Comparison of ENCODE assay signal across 12 cellular contexts in genomic region chr10:11440250-11441150, GRCh38.
A peak's percentile ranks its signal among the peaks of the same experiment; 100 is the strongest.
DNase-seq lines count a peak whose midpoint lies in the region; ATAC-seq, FAIRE-seq and TF ChIP-seq lines count a peak whose summit lies in the region.
"Had no signal": no experiment of that assay in that cellular context is flagged by ENCODE, and none has a peak within 500 bp of the region (broad histone marks: within the 10 kb centered on the region; RNA-seq: fewer than 3 reads in every experiment).

No MANE protein-coding gene starts in this region.

- peak; percentile 86 for ATAC-seq in activated CD4-positive, alpha-beta T cell treated with anti-CD3 and anti-CD28 coated beads for 36 hours
- peak; percentile 50 for ATAC-seq in HG02938 (IDR thresholded peaks at IDR 0.05; ENCODE audit: unreplicated experiment)
- ATAC-seq: left colon had no signal

- TF ChIP-seq CTCF in HFFc6 (IDR thresholded peaks at IDR 0.05), result no peak

- DNase-seq in activated CD4-positive, alpha-beta T cell treated with anti-CD3 and anti-CD28 coated beads for 36 hours, result peak; percentile 75
- DNase-seq in activated CD4-positive, alpha-beta T cell treated with anti-CD3 and anti-CD28 coated beads for 1 hour, result no peak
- DNase-seq in activated T-helper 1 cell treated with anti-CD3 and anti-CD28 coated beads, Interleukin-12 subunit alpha, Interleukin-12 subunit beta, Interleukin-2, Interleukin-4 antibody, amounts not matched to agents 30 ng/mL and 10 ng/mL and 1 ng/mL, durations not matched to agents 14 hours and 24 hours and 36 hours (ENCODE audit: low spot score), result no peak
- DNase-seq in stimulated activated CD8-positive, alpha-beta memory T cell treated with anti-CD3 and anti-CD28 coated beads, Interleukin-2, amount 100 ng/mL, for 48 hours (ENCODE audit: low read depth in 2 of 2), result peak; percentile 10 to 30
- no peak for DNase-seq in AML-193 (lab: John Stamatoyannopoulos, UW)
- DNase-seq in HFFc6, result no peak
- DNase-seq in urothelium cell line (ENCODE audit: low spot score), result no peak
- DNase-seq: erythroblast, left colon, NCI-H187, thyroid gland had no signal

- peak overlapping the region; percentile 66 for H3K4me3 Mint-ChIP-seq in activated CD4-positive, alpha-beta T cell treated with anti-CD3 and anti-CD28 coated beads for 36 hours
- no peak overlapping the region for H3K4me3 Mint-ChIP-seq in activated T-helper 1 cell treated with anti-CD3 and anti-CD28 coated beads, Interleukin-12 subunit alpha, Interleukin-12 subunit beta, Interleukin-2, Interleukin-4 antibody, amounts not matched to agents 30 ng/mL and 10 ng/mL and 1 ng/mL, durations not matched to agents 14 hours and 24 hours and 36 hours
- H3K4me3 Mint-ChIP-seq in HFFc6, result no peak overlapping the region

- no peaks in the 10 kb centered on the region for H3K9me3 Mint-ChIP-seq in activated CD4-positive, alpha-beta T cell treated with anti-CD3 and anti-CD28 coated beads for 36 hours (ENCODE audit: low read depth)
- no peaks in the 10 kb centered on the region for H3K9me3 Mint-ChIP-seq in activated T-helper 1 cell treated with anti-CD3 and anti-CD28 coated beads, Interleukin-12 subunit alpha, Interleukin-12 subunit beta, Interleukin-2, Interleukin-4 antibody, amounts not matched to agents 30 ng/mL and 10 ng/mL and 1 ng/mL, durations not matched to agents 14 hours and 24 hours and 36 hours
- no peaks in the 10 kb centered on the region; the same call in 1 of the 2 replicates for H3K9me3 Mint-ChIP-seq in HFFc6

- peak overlapping the region; percentile 95 for H3K27ac Mint-ChIP-seq in activated CD4-positive, alpha-beta T cell treated with anti-CD3 and anti-CD28 coated beads for 36 hours
- peak overlapping the region; percentile 50 for H3K27ac Mint-ChIP-seq in activated T-helper 1 cell treated with anti-CD3 and anti-CD28 coated beads, Interleukin-12 subunit alpha, Interleukin-12 subunit beta, Interleukin-2, Interleukin-4 antibody, amounts not matched to agents 30 ng/mL and 10 ng/mL and 1 ng/mL, durations not matched to agents 14 hours and 24 hours and 36 hours
- no peak overlapping the region for H3K27ac Mint-ChIP-seq in HFFc6

- H3K36me3 Mint-ChIP-seq in activated CD4-positive, alpha-beta T cell treated with anti-CD3 and anti-CD28 coated beads for 36 hours (ENCODE audit: low read depth), result no peaks in the 10 kb centered on the region
- no peaks in the 10 kb centered on the region for H3K36me3 Mint-ChIP-seq in activated T-helper 1 cell treated with anti-CD3 and anti-CD28 coated beads, Interleukin-12 subunit alpha, Interleukin-12 subunit beta, Interleukin-2, Interleukin-4 antibody, amounts not matched to agents 30 ng/mL and 10 ng/mL and 1 ng/mL, durations not matched to agents 14 hours and 24 hours and 36 hours (ENCODE audit: low read depth)
- no peaks in the 10 kb centered on the region for H3K36me3 Mint-ChIP-seq in HFFc6 (ENCODE audit: low read depth)

- H3K27me3 Mint-ChIP-seq in activated CD4-positive, alpha-beta T cell treated with anti-CD3 and anti-CD28 coated beads for 36 hours, result no peaks in the 10 kb centered on the region
- peaks cover 2% of the 10 kb centered on the region for H3K27me3 Mint-ChIP-seq in activated T-helper 1 cell treated with anti-CD3 and anti-CD28 coated beads, Interleukin-12 subunit alpha, Interleukin-12 subunit beta, Interleukin-2, Interleukin-4 antibody, amounts not matched to agents 30 ng/mL and 10 ng/mL and 1 ng/mL, durations not matched to agents 14 hours and 24 hours and 36 hours (ENCODE audit: insufficient read depth)
- H3K27me3 Mint-ChIP-seq in HFFc6 (ENCODE audit: insufficient read depth), result peaks cover 25% of the 10 kb centered on the region

- intact Hi-C loops in activated CD4-positive, alpha-beta T cell treated with anti-CD3 and anti-CD28 coated beads for 36 hours (cut with DNase I, micrococcal nuclease), result loop anchor here (2.0 to 5.0 kb wide), 3 partner anchors 40 to 204 kb away; no protein-coding TSS in a partner anchor
- intact Hi-C loops in activated T-helper 1 cell treated with anti-CD3 and anti-CD28 coated beads, Interleukin-12 subunit alpha, Interleukin-12 subunit beta, Interleukin-2, Interleukin-4 antibody, amounts not matched to agents 30 ng/mL and 10 ng/mL and 1 ng/mL, durations not matched to agents 14 hours and 24 hours and 36 hours (cut with micrococcal nuclease), result no loop called here

- POLR2A ChIA-PET in activated CD4-positive, alpha-beta T cell treated with anti-CD3 and anti-CD28 coated beads for 36 hours (lab: Charles Lee), result no interaction called here

- CTCF ChIA-PET in activated CD4-positive, alpha-beta T cell treated with anti-CD3 and anti-CD28 coated beads for 36 hours (lab: Charles Lee), result interaction anchor here (0.5 kb wide), 1 partner anchor 8 kb away, joined by 3 read pairs; no protein-coding TSS in a partner anchor

- peaks cover 40% of the 10 kb centered on the region for H3K4me1 Mint-ChIP-seq in activated CD4-positive, alpha-beta T cell treated with anti-CD3 and anti-CD28 coated beads for 36 hours
- H3K4me1 Mint-ChIP-seq in activated T-helper 1 cell treated with anti-CD3 and anti-CD28 coated beads, Interleukin-12 subunit alpha, Interleukin-12 subunit beta, Interleukin-2, Interleukin-4 antibody, amounts not matched to agents 30 ng/mL and 10 ng/mL and 1 ng/mL, durations not matched to agents 14 hours and 24 hours and 36 hours (ENCODE audit: low read depth), result peaks cover 12% of the 10 kb centered on the region
- H3K4me1 Mint-ChIP-seq in HFFc6 (ENCODE audit: low read depth), result no peaks in the 10 kb centered on the region

- FAIRE-seq in urothelium cell line (lab: Jason Lieb, UNC), result no peak

Comparison
In these comparisons a context has a peak if more than half of its experiments do, and no peak if none do; other contexts are left out.
1. DNase-seq: peak in activated CD4-positive, alpha-beta T cell treated with anti-CD3 and anti-CD28 coated beads for 36 hours (single experiment) and stimulated activated CD8-positive, alpha-beta memory T cell treated with anti-CD3 and anti-CD28 coated beads, Interleukin-2, amount 100 ng/mL, for 48 hours (2 of 2); none in activated CD4-positive, alpha-beta T cell treated with anti-CD3 and anti-CD28 coated beads for 1 hour (single experiment), activated T-helper 1 cell treated with anti-CD3 and anti-CD28 coated beads, Interleukin-12 subunit alpha, Interleukin-12 subunit beta, Interleukin-2, Interleukin-4 antibody, amounts not matched to agents 30 ng/mL and 10 ng/mL and 1 ng/mL, durations not matched to agents 14 hours and 24 hours and 36 hours (single experiment), AML-193 (0 of 2), HFFc6 (single experiment) and urothelium cell line (single experiment).